In the genomic region with DNA sequence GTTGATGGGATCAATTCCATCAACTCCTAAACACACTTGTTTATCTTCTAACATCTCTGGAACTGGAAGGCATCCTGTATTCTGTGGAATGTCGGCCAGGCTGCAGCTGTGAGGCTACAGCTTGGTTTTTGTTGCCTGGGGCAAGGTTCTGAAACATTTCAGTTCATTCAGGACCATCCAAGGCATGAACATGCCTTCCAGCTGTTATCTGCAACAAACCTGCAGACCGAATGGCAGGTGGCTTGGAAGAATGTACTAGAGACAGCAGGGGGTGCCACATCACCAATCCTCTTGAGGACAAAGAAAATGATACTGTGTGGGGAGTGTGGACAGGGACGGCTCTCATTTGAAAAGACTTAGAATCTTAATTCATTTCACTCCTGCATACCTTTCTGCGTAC, we compare ENCODE assay signal across 8 cellular contexts. TPM values are rescaled to one million over a fixed set of nuclear protein-coding genes. Genes with fewer than 3 reads are reported as not detected.
DNase-seq lines count a peak whose midpoint lies in the region; ATAC-seq and TF ChIP-seq lines count a peak whose summit lies in the region.
"Had no signal": no experiment of that assay in that cellular context is flagged by ENCODE, and none has a peak within 500 bp of the region (broad histone marks: within the 10 kb centered on the region; RNA-seq: fewer than 3 reads in every experiment).

No MANE protein-coding gene starts in this region.

- H4K20me1 ChIP-seq in DOHH2 (ENCODE audit: control insufficient read depth, insufficient read depth, low read depth, low read length): no peaks in the 10 kb centered on the region
- no peaks in the 10 kb centered on the region for H4K20me1 ChIP-seq in SK-N-SH (ENCODE audit: insufficient read depth)

- TF ChIP-seq CTCF in DOHH2 (IDR thresholded peaks at IDR 0.05; ENCODE audit: low read depth, low read length, poor library complexity, severe bottlenecking) (peak; percentile 55), SK-N-SH (IDR thresholded peaks at IDR 0.05) (peak; percentile 51)

- DNase-seq in LHCN-M2 (ENCODE audit: low read depth) (peak; percentile 14), SK-N-SH (peak; percentile 81), hippocampal formation (lab: John Stamatoyannopoulos, UW) (peak; percentile 7 to 27), dedifferentiated amniotic fluid mesenchymal stem cell (ENCODE audit: extremely low spot score) (no peak)

- no peaks in the 10 kb centered on the region for H3K79me2 ChIP-seq in DOHH2 (ENCODE audit: control insufficient read depth, low read length)
- no peaks in the 10 kb centered on the region for H3K79me2 ChIP-seq in SK-N-SH (ENCODE audit: insufficient read depth)

- H3K4me1 ChIP-seq in DOHH2 (ENCODE audit: control insufficient read depth, low read length) (no peaks in the 10 kb centered on the region), SK-N-SH (ENCODE audit: control insufficient read depth in 1 of 2, insufficient read depth in 2 of 2, low read depth in 1 of 2, low read length in 1 of 2) (peaks cover 0 to 19% of the 10 kb centered on the region in 2 experiments; a peak in 2 of 4 replicates)

- ATAC-seq in GM18909 (IDR thresholded peaks at IDR 0.05; ENCODE audit: poor library complexity, unreplicated experiment) (no peak), HG02938 (IDR thresholded peaks at IDR 0.05; ENCODE audit: unreplicated experiment) (no peak)

- peak; percentile 95 for TF ChIP-seq RAD21 in SK-N-SH (IDR thresholded peaks at IDR 0.05; ENCODE audit: low read length)

- POLR2A ChIA-PET in SK-N-SH (lab: Yijun Ruan, JAX): interaction anchor here (2.6 kb wide), 1 partner anchor 34 kb away, joined by 18 read pairs; a partner anchor contains a TSS

- no peak overlapping the region for H3K4me2 ChIP-seq in DOHH2 (ENCODE audit: low read length)
- no peak overlapping the region for H3K4me2 ChIP-seq in SK-N-SH

- no peak overlapping the region for H3K27ac ChIP-seq in DOHH2 (ENCODE audit: low read depth, low read length)
- H3K27ac ChIP-seq in SK-N-SH (ENCODE audit: low read depth in 2 of 2, low read length in 1 of 2): peak overlapping the region in 1 of 2 experiments; percentile 5; a peak in 1 of 4 replicates

- WGBS in SK-N-SH (ENCODE audit: low lambda C conversion rate): 36% methylated on average over 4 of the region's 4 CpGs

- H3K9me3 ChIP-seq in DOHH2 (ENCODE audit: control insufficient read depth, insufficient read depth, low read length) (no peaks in the 10 kb centered on the region), SK-N-SH (peaks cover 8% of the 10 kb centered on the region; the same call in 1 of the 2 replicates)

- H3F3A ChIP-seq in DOHH2 (ENCODE audit: control insufficient read depth, insufficient read depth): no peaks in the 10 kb centered on the region
- H3F3A ChIP-seq in SK-N-SH (replicated peaks; ENCODE audit: insufficient read depth): peaks cover 3% of the 10 kb centered on the region

- no peak overlapping the region for H2AFZ ChIP-seq in SK-N-SH (ENCODE audit: low read depth)

- TF ChIP-seq EP300 in SK-N-SH (IDR thresholded peaks at IDR 0.05; ENCODE audit: borderline replicate concordance in 1 of 2, low read depth in 1 of 2, low read length in 1 of 2): peak in 1 of 2 experiments; percentile 45; a peak in 1 of 4 replicates

- H3K4me3 ChIP-seq in DOHH2 (ENCODE audit: low read length): no peak overlapping the region
- H3K4me3 ChIP-seq in SK-N-SH (ENCODE audit: low read depth in 2 of 2, low read length in 1 of 2): no peak overlapping the region
- H3K4me3 ChIP-seq: lung had no signal

- H3K27me3 ChIP-seq in DOHH2 (ENCODE audit: control insufficient read depth, low read length): peaks cover 8% of the 10 kb centered on the region; the same call in 1 of the 2 replicates
- H3K27me3 ChIP-seq in SK-N-SH (ENCODE audit: insufficient read depth): no peaks in the 10 kb centered on the region

- H3K9me2 ChIP-seq in DOHH2 (replicated peaks; ENCODE audit: control insufficient read depth, low read length) (no peaks in the 10 kb centered on the region), SK-N-SH (no peaks in the 10 kb centered on the region)

- CTCF ChIA-PET in SK-N-SH (lab: Yijun Ruan, JAX): interaction anchor here (0.6 to 22.9 kb wide), 30 partner anchors 9 to 601 kb away, joined by 3 to 645 read pairs (median 4); a partner anchor contains a TSS

- H3K9ac ChIP-seq in SK-N-SH: no peak overlapping the region

- H3K36me3 ChIP-seq in DOHH2 (ENCODE audit: control insufficient read depth, low read length): no peaks in the 10 kb centered on the region
- no peaks in the 10 kb centered on the region for H3K36me3 ChIP-seq in SK-N-SH (replicated peaks in 1 of 2; ENCODE audit: control insufficient read depth in 1 of 2, insufficient read depth in 2 of 2, low read length in 1 of 2)

TF ChIP-seq in SK-N-SH, 30 proteins besides CTCF, POLR2A, EP300 and RAD21:
- TF ChIP-seq SMC3 (IDR thresholded peaks at IDR 0.05; ENCODE audit: low read depth, low read length): peak; percentile 89
- TF ChIP-seq GATA2 (CRISPR knock-in tag; IDR thresholded peaks at IDR 0.05): peak; percentile 83
- no peak for TF ChIP-seq TAF1 (IDR thresholded peaks at IDR 0.05; ENCODE audit: borderline replicate concordance, low read depth, low read length)
- peak; percentile 57; the same call in 1 of the 2 replicates for TF ChIP-seq MXI1 (IDR thresholded peaks at IDR 0.05; ENCODE audit: low read depth, low read length)
- no peak for TF ChIP-seq RXRA (IDR thresholded peaks at IDR 0.05; ENCODE audit: borderline replicate concordance, low read depth)
- peak; percentile 71 for TF ChIP-seq CHD2 (IDR thresholded peaks at IDR 0.05; ENCODE audit: low read length, partially characterized antibody)
- no peak for TF ChIP-seq NRF1 (IDR thresholded peaks at IDR 0.05; ENCODE audit: low read depth, low read length)
- peak; percentile 13; the same call in 1 of the 2 replicates for TF ChIP-seq TCF12 (IDR thresholded peaks at IDR 0.05)
- TF ChIP-seq ELF1 (IDR thresholded peaks at IDR 0.05): no peak
- TF ChIP-seq FOSL2 (IDR thresholded peaks at IDR 0.05; ENCODE audit: borderline replicate concordance, low read depth): no peak
- peak; percentile 91 for TF ChIP-seq RCOR1 (IDR thresholded peaks at IDR 0.05; ENCODE audit: low read length)
- TF ChIP-seq GABPA (IDR thresholded peaks at IDR 0.05; ENCODE audit: low read depth): no peak
- TF ChIP-seq, protein P1, sequence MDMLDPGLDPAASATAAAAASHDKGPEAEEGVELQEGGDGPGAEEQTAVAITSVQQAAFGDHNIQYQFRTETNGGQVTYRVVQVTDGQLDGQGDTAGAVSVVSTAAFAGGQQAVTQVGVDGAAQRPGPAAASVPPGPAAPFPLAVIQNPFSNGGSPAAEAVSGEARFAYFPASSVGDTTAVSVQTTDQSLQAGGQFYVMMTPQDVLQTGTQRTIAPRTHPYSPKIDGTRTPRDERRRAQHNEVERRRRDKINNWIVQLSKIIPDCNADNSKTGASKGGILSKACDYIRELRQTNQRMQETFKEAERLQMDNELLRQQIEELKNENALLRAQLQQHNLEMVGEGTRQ (IDR thresholded peaks at IDR 0.05; ENCODE audit: borderline replicate concordance, low read depth, low read length): no peak

RNA-seq across cellular contexts. Expression of a gene that starts 12.4 kb away (rescaled TPM):
- total RNA-seq in LHCN-M2 (2014; rRNA removed): under 0.01 and 0.13 TPM in 2 replicates
- polyA plus RNA-seq in LHCN-M2 (2012): not detected
- not detected in 2 replicates for polyA plus RNA-seq in SK-N-SH (2012; rRNA removed)
- polyA plus RNA-seq in SK-N-SH (2012; cell fraction: cytosol; rRNA removed): 0.01 TPM in 1 of 2 replicates, not detected in the other
- 0.01 and 0.05 TPM in 2 replicates for polyA plus RNA-seq in SK-N-SH (2012; cell fraction: nucleus; rRNA removed)

RNA-seq across cellular contexts. Expression of a gene that starts 34.1 kb away (rescaled TPM):
- total RNA-seq in LHCN-M2 (2014; rRNA removed): 2.5 and 3.5 TPM in 2 replicates
- 1.4 TPM for polyA plus RNA-seq in LHCN-M2 (2012)
- 3.5 and 4.3 TPM in 2 replicates for polyA plus RNA-seq in SK-N-SH (2012; rRNA removed)
- 1.8 and 4.2 TPM in 2 replicates for polyA plus RNA-seq in SK-N-SH (2012; cell fraction: cytosol; rRNA removed)
- polyA plus RNA-seq in SK-N-SH (2012; cell fraction: nucleus; rRNA removed): 5.6 and 9.4 TPM in 2 replicates
